Comparison of ENCODE assay signal across 1 cellular context in the genomic region with DNA sequence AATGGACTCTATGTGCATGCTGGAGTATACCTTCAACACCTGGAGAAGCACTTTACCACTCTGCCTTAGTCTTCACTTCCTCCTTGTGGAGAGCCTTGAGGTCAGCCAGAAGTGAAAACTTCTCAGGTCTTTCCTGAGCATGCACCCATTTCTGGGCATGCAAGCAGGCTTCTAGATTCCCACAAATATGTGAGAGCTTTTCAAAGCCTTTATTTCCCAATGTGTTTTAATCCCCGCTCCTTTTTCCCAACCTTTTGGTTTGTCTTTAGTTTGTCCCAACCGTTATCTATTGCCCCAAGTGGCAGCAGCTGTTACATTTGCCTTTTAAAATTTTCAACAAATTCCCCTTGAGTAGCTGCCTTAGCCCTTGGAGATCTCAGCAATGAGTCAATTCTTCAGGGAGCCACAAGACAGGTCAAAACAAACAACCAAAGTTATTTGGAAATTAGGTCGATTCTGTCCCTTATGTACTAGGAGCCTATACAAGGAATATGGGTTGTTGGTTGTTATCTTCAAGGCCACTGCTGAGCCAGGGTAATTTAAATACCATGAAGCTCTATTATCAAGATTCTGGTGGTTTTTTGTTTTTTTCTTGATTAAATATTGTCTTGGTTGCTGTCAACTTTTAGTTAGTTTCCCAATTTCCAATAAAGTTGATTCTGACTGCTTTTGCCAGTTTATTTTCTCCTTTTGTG.
TF ChIP-seq lines count a peak whose summit lies in the region.

No MANE protein-coding gene starts in this region.

TF ChIP-seq in K562, 482 proteins besides CTCF, POLR2A, EP300 and RAD21 (continues in another document):
- no peak for TF ChIP-seq ZNF133 (CRISPR knock-in tag; IDR thresholded peaks at IDR 0.05)
- no peak for TF ChIP-seq PHF21A (IDR thresholded peaks at IDR 0.05; ENCODE audit: borderline replicate concordance, low read depth)
- TF ChIP-seq HSF4 (CRISPR knock-in tag; IDR thresholded peaks at IDR 0.05; ENCODE audit: borderline replicate concordance): no peak
- no peak for TF ChIP-seq NR2C2 (CRISPR knock-in tag; IDR thresholded peaks at IDR 0.05)
- no peak for TF ChIP-seq NR2C2 (tag; IDR thresholded peaks at IDR 0.05)
- TF ChIP-seq GATAD2A (IDR thresholded peaks at IDR 0.05): no peak
- TF ChIP-seq ZNF282 (CRISPR knock-in tag; IDR thresholded peaks at IDR 0.05): no peak
- peak; percentile 40; the same call in 1 of the 2 replicates for TF ChIP-seq SMAD4 (CRISPR knock-in tag; conservative IDR thresholded peaks at IDR 0.05)
- no peak for TF ChIP-seq MIER1 (IDR thresholded peaks at IDR 0.05; ENCODE audit: low read depth)
- TF ChIP-seq NFRKB (IDR thresholded peaks at IDR 0.05; ENCODE audit: low read depth): no peak
- TF ChIP-seq NBN (IDR thresholded peaks at IDR 0.05; ENCODE audit: low read depth): no peak
- TF ChIP-seq MTF1 (CRISPR knock-in tag; IDR thresholded peaks at IDR 0.05; ENCODE audit: borderline replicate concordance): no peak
- no peak for TF ChIP-seq CTBP1 (IDR thresholded peaks at IDR 0.05; ENCODE audit: borderline replicate concordance)
- TF ChIP-seq, protein P1, sequence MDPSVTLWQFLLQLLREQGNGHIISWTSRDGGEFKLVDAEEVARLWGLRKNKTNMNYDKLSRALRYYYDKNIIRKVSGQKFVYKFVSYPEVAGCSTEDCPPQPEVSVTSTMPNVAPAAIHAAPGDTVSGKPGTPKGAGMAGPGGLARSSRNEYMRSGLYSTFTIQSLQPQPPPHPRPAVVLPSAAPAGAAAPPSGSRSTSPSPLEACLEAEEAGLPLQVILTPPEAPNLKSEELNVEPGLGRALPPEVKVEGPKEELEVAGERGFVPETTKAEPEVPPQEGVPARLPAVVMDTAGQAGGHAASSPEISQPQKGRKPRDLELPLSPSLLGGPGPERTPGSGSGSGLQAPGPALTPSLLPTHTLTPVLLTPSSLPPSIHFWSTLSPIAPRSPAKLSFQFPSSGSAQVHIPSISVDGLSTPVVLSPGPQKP (CRISPR knock-in tag; IDR thresholded peaks at IDR 0.05): no peak
- TF ChIP-seq ZNF311 (CRISPR knock-in tag; IDR thresholded peaks at IDR 0.05): no peak
- no peak for TF ChIP-seq RFX5 (IDR thresholded peaks at IDR 0.05; ENCODE audit: low read depth, low read length)
- TF ChIP-seq LCOR (CRISPR knock-in tag; IDR thresholded peaks at IDR 0.05): 0 out of 2 replicates have a peak, but pooled peaks have one; percentile 22
- TF ChIP-seq, protein P2, sequence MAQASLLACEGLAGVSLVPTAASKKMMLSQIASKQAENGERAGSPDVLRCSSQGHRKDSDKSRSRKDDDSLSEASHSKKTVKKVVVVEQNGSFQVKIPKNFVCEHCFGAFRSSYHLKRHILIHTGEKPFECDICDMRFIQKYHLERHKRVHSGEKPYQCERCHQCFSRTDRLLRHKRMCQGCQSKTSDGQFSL (CRISPR knock-in tag; IDR thresholded peaks at IDR 0.05): no peak
- TF ChIP-seq, protein P2 (tag; IDR thresholded peaks at IDR 0.05): no peak
- TF ChIP-seq, protein P3, sequence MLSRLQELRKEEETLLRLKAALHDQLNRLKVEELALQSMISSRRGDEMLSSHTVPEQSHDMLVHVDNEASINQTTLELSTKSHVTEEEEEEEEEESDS (CRISPR knock-in tag; IDR thresholded peaks at IDR 0.05): no peak
- TF ChIP-seq, protein P4, sequence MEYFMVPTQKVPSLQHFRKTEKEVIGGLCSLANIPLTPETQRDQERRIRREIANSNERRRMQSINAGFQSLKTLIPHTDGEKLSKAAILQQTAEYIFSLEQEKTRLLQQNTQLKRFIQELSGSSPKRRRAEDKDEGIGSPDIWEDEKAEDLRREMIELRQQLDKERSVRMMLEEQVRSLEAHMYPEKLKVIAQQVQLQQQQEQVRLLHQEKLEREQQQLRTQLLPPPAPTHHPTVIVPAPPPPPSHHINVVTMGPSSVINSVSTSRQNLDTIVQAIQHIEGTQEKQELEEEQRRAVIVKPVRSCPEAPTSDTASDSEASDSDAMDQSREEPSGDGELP (CRISPR knock-in tag; IDR thresholded peaks at IDR 0.05; ENCODE audit: borderline replicate concordance): no peak
- TF ChIP-seq OTX1 (CRISPR knock-in tag; IDR thresholded peaks at IDR 0.05): no peak
- TF ChIP-seq, protein P5, sequence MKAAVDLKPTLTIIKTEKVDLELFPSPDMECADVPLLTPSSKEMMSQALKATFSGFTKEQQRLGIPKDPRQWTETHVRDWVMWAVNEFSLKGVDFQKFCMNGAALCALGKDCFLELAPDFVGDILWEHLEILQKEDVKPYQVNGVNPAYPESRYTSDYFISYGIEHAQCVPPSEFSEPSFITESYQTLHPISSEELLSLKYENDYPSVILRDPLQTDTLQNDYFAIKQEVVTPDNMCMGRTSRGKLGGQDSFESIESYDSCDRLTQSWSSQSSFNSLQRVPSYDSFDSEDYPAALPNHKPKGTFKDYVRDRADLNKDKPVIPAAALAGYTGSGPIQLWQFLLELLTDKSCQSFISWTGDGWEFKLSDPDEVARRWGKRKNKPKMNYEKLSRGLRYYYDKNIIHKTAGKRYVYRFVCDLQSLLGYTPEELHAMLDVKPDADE (conservative IDR thresholded peaks at IDR 0.05; ENCODE audit: control insufficient read depth, low read depth, low read length): no peak
- TF ChIP-seq, protein P6, sequence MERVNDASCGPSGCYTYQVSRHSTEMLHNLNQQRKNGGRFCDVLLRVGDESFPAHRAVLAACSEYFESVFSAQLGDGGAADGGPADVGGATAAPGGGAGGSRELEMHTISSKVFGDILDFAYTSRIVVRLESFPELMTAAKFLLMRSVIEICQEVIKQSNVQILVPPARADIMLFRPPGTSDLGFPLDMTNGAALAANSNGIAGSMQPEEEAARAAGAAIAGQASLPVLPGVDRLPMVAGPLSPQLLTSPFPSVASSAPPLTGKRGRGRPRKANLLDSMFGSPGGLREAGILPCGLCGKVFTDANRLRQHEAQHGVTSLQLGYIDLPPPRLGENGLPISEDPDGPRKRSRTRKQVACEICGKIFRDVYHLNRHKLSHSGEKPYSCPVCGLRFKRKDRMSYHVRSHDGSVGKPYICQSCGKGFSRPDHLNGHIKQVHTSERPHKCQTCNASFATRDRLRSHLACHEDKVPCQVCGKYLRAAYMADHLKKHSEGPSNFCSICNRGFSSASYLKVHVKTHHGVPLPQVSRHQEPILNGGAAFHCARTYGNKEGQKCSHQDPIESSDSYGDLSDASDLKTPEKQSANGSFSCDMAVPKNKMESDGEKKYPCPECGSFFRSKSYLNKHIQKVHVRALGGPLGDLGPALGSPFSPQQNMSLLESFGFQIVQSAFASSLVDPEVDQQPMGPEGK (CRISPR knock-in tag; IDR thresholded peaks at IDR 0.05; ENCODE audit: borderline replicate concordance): peak; percentile 45; the same call in 1 of the 2 replicates
- peak; percentile 57 for TF ChIP-seq ARID1B (IDR thresholded peaks at IDR 0.05)
- TF ChIP-seq ZFP30 (CRISPR knock-in tag; IDR thresholded peaks at IDR 0.05; ENCODE audit: borderline replicate concordance): no peak
- TF ChIP-seq, protein P7, sequence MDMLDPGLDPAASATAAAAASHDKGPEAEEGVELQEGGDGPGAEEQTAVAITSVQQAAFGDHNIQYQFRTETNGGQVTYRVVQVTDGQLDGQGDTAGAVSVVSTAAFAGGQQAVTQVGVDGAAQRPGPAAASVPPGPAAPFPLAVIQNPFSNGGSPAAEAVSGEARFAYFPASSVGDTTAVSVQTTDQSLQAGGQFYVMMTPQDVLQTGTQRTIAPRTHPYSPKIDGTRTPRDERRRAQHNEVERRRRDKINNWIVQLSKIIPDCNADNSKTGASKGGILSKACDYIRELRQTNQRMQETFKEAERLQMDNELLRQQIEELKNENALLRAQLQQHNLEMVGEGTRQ (CRISPR knock-in tag; IDR thresholded peaks at IDR 0.05): no peak
- no peak for TF ChIP-seq RUNX1 (IDR thresholded peaks at IDR 0.05; ENCODE audit: low read depth)
- TF ChIP-seq TAF1 (IDR thresholded peaks at IDR 0.05; ENCODE audit: control insufficient read depth, extremely low read depth, insufficient read depth, low read length, severe bottlenecking): no peak
- TF ChIP-seq KLF1 (tag; IDR thresholded peaks at IDR 0.05): no peak
- TF ChIP-seq MEIS2 (IDR thresholded peaks at IDR 0.05; ENCODE audit: partially characterized antibody): no peak
- TF ChIP-seq SETDB1 (IDR thresholded peaks at IDR 0.05; ENCODE audit: low read length): no peak
- TF ChIP-seq ZNF23 (CRISPR knock-in tag; IDR thresholded peaks at IDR 0.05): no peak
- no peak for TF ChIP-seq HLTF (IDR thresholded peaks at IDR 0.05)
- TF ChIP-seq, protein P8, sequence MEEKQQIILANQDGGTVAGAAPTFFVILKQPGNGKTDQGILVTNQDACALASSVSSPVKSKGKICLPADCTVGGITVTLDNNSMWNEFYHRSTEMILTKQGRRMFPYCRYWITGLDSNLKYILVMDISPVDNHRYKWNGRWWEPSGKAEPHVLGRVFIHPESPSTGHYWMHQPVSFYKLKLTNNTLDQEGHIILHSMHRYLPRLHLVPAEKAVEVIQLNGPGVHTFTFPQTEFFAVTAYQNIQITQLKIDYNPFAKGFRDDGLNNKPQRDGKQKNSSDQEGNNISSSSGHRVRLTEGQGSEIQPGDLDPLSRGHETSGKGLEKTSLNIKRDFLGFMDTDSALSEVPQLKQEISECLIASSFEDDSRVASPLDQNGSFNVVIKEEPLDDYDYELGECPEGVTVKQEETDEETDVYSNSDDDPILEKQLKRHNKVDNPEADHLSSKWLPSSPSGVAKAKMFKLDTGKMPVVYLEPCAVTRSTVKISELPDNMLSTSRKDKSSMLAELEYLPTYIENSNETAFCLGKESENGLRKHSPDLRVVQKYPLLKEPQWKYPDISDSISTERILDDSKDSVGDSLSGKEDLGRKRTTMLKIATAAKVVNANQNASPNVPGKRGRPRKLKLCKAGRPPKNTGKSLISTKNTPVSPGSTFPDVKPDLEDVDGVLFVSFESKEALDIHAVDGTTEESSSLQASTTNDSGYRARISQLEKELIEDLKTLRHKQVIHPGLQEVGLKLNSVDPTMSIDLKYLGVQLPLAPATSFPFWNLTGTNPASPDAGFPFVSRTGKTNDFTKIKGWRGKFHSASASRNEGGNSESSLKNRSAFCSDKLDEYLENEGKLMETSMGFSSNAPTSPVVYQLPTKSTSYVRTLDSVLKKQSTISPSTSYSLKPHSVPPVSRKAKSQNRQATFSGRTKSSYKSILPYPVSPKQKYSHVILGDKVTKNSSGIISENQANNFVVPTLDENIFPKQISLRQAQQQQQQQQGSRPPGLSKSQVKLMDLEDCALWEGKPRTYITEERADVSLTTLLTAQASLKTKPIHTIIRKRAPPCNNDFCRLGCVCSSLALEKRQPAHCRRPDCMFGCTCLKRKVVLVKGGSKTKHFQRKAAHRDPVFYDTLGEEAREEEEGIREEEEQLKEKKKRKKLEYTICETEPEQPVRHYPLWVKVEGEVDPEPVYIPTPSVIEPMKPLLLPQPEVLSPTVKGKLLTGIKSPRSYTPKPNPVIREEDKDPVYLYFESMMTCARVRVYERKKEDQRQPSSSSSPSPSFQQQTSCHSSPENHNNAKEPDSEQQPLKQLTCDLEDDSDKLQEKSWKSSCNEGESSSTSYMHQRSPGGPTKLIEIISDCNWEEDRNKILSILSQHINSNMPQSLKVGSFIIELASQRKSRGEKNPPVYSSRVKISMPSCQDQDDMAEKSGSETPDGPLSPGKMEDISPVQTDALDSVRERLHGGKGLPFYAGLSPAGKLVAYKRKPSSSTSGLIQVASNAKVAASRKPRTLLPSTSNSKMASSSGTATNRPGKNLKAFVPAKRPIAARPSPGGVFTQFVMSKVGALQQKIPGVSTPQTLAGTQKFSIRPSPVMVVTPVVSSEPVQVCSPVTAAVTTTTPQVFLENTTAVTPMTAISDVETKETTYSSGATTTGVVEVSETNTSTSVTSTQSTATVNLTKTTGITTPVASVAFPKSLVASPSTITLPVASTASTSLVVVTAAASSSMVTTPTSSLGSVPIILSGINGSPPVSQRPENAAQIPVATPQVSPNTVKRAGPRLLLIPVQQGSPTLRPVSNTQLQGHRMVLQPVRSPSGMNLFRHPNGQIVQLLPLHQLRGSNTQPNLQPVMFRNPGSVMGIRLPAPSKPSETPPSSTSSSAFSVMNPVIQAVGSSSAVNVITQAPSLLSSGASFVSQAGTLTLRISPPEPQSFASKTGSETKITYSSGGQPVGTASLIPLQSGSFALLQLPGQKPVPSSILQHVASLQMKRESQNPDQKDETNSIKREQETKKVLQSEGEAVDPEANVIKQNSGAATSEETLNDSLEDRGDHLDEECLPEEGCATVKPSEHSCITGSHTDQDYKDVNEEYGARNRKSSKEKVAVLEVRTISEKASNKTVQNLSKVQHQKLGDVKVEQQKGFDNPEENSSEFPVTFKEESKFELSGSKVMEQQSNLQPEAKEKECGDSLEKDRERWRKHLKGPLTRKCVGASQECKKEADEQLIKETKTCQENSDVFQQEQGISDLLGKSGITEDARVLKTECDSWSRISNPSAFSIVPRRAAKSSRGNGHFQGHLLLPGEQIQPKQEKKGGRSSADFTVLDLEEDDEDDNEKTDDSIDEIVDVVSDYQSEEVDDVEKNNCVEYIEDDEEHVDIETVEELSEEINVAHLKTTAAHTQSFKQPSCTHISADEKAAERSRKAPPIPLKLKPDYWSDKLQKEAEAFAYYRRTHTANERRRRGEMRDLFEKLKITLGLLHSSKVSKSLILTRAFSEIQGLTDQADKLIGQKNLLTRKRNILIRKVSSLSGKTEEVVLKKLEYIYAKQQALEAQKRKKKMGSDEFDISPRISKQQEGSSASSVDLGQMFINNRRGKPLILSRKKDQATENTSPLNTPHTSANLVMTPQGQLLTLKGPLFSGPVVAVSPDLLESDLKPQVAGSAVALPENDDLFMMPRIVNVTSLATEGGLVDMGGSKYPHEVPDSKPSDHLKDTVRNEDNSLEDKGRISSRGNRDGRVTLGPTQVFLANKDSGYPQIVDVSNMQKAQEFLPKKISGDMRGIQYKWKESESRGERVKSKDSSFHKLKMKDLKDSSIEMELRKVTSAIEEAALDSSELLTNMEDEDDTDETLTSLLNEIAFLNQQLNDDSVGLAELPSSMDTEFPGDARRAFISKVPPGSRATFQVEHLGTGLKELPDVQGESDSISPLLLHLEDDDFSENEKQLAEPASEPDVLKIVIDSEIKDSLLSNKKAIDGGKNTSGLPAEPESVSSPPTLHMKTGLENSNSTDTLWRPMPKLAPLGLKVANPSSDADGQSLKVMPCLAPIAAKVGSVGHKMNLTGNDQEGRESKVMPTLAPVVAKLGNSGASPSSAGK (IDR thresholded peaks at IDR 0.05): no peak
- TF ChIP-seq POLR2B (IDR thresholded peaks at IDR 0.05; ENCODE audit: low read depth, partially characterized antibody): no peak
- peak; percentile 67; the same call in 1 of the 2 replicates for TF ChIP-seq ZNF766 (CRISPR knock-in tag; conservative IDR thresholded peaks at IDR 0.05)
- 0 out of 2 replicates have a peak, but pooled peaks have one; percentile 40 for TF ChIP-seq BACH1 (tag; IDR thresholded peaks at IDR 0.05)
